28 cellular contexts compared by ENCODE assay signal in genomic region chr2:70959271-70959761, GRCh38. TPM values are rescaled to one million over a fixed set of nuclear protein-coding genes. Genes with fewer than 3 reads are reported as not detected.
A peak's percentile ranks its signal among the peaks of the same experiment; 100 is the strongest.
DNase-seq lines count a peak whose midpoint lies in the region; ATAC-seq and TF ChIP-seq lines count a peak whose summit lies in the region.
"Had no signal": no experiment of that assay in that cellular context is flagged by ENCODE, and none has a peak within 500 bp of the region (broad histone marks: within the 10 kb centered on the region; RNA-seq: fewer than 3 reads in every experiment).

No MANE protein-coding gene starts in this region.

- H3K9me3 Mint-ChIP-seq in activated naive CD4-positive, alpha-beta T cell treated with anti-CD3 and anti-CD28 coated beads, Interleukin-2, amount 50 U/mL, for 72 hours, result no peaks in the 10 kb centered on the region
- no peaks in the 10 kb centered on the region for H3K9me3 Mint-ChIP-seq in activated CD8-positive, alpha-beta T cell treated with anti-CD3 and anti-CD28 coated beads, Interleukin-2, amount 10 ng/mL, durations not matched to agents 7 days and 5 days (ENCODE audit: insufficient read depth)
- H3K9me3 Mint-ChIP-seq: activated naive CD4-positive, alpha-beta T cell treated with anti-CD3 and anti-CD28 coated beads, Interleukin-2, amount 10 ng/mL, durations not matched to agents 7 days and 5 days; CD4-positive, alpha-beta memory T cell; natural killer cell; T-helper 1 cell treated with Interleukin-12 subunit alpha and Interleukin-12 subunit beta and Interleukin-4 antibody, amounts not matched to agents 30 μg/mL and 1 μg/mL, for 36 hours had no signal

- WGBS in lung, 2 donors, result 94% methylated on average over 9 of the region's 9 CpGs
- WGBS in psoas muscle, 3 donors, result 92 to 95% (median 94%) methylated on average over 9 of the region's 9 CpGs

- peak overlapping the region in 1 of 2 donors; percentile 15 for H3K27ac Mint-ChIP-seq in activated naive CD4-positive, alpha-beta T cell treated with anti-CD3 and anti-CD28 coated beads, Interleukin-2, amount 50 U/mL, for 72 hours
- H3K27ac Mint-ChIP-seq in activated CD8-positive, alpha-beta T cell treated with anti-CD3 and anti-CD28 coated beads, Interleukin-2, amount 10 ng/mL, durations not matched to agents 7 days and 5 days, result no peak overlapping the region
- H3K27ac Mint-ChIP-seq: activated naive CD4-positive, alpha-beta T cell treated with anti-CD3 and anti-CD28 coated beads, Interleukin-2, amount 10 ng/mL, durations not matched to agents 7 days and 5 days; CD4-positive, alpha-beta memory T cell; T-helper 1 cell treated with Interleukin-12 subunit alpha and Interleukin-12 subunit beta and Interleukin-4 antibody, amounts not matched to agents 30 μg/mL and 1 μg/mL, for 36 hours had no signal

- peaks cover 24% of the 10 kb centered on the region for H3K4me1 Mint-ChIP-seq in activated CD8-positive, alpha-beta T cell treated with anti-CD3 and anti-CD28 coated beads, Interleukin-2, amount 10 ng/mL, durations not matched to agents 7 days and 5 days (ENCODE audit: low read depth)

- CTCF ChIA-PET in activated CD8-positive, alpha-beta T cell treated with anti-CD3 and anti-CD28 coated beads, Interleukin-2, amount 10 ng/mL, durations not matched to agents 7 days and 5 days (lab: Charles Lee), result interaction anchor here (1.0 to 1.4 kb wide), 2 partner anchors 11 to 13 kb away, joined by 4 to 5 read pairs; no protein-coding TSS in a partner anchor

- H3K4me1 ChIP-seq in lung (ENCODE audit: control insufficient read depth in 2 of 2, insufficient read depth in 2 of 2, low read length in 2 of 2) (peaks cover 0 to 3% of the 10 kb centered on the region in 2 donors), upper lobe of right lung (no peaks in the 10 kb centered on the region), mucosa of descending colon (ENCODE audit: low read depth) (no peaks in the 10 kb centered on the region), psoas muscle (no peaks in the 10 kb centered on the region)
- H3K4me1 ChIP-seq: pancreas, right lobe of liver, tibial nerve had no signal

- H3K36me3 Mint-ChIP-seq in activated naive CD4-positive, alpha-beta T cell treated with anti-CD3 and anti-CD28 coated beads, Interleukin-2, amount 50 U/mL, for 72 hours, result no peaks in the 10 kb centered on the region
- H3K36me3 Mint-ChIP-seq in activated CD8-positive, alpha-beta T cell treated with anti-CD3 and anti-CD28 coated beads, Interleukin-2, amount 10 ng/mL, durations not matched to agents 7 days and 5 days (ENCODE audit: low read depth), result no peaks in the 10 kb centered on the region
- H3K36me3 Mint-ChIP-seq: activated naive CD4-positive, alpha-beta T cell treated with anti-CD3 and anti-CD28 coated beads, Interleukin-2, amount 10 ng/mL, durations not matched to agents 7 days and 5 days; CD4-positive, alpha-beta memory T cell; natural killer cell had no signal

- peak; percentile 2 to 50 for DNase-seq in activated naive CD4-positive, alpha-beta T cell treated with anti-CD3 and anti-CD28 coated beads, Interleukin-2, amount 50 U/mL, for 72 hours (ENCODE audit: low spot score in 2 of 2)
- no peak for DNase-seq in activated naive CD4-positive, alpha-beta T cell treated with anti-CD3 and anti-CD28 coated beads, Interleukin-2, amount 50 U/mL, for 16 hours
- DNase-seq in activated CD8-positive, alpha-beta T cell treated with anti-CD3 and anti-CD28 coated beads, Interleukin-2, amount 10 ng/mL, durations not matched to agents 7 days and 5 days, result peak; percentile 19
- DNase-seq in lung (ENCODE audit: low spot score) (peak; percentile 10), upper lobe of right lung (peak; percentile 46), NCI-H748 (lab: John Stamatoyannopoulos, UW; ENCODE audit: unreplicated experiment) (no peak), mucosa of descending colon (no peak), psoas muscle (no peak)
- DNase-seq: activated naive CD4-positive, alpha-beta T cell treated with anti-CD3 and anti-CD28 coated beads, Interleukin-2, amount 10 ng/mL, durations not matched to agents 7 days and 5 days; CD4-positive, alpha-beta memory T cell; DMS153; GDM1; IMR-90; mesendoderm; NCI-H1436; NCI-H82; PC-9; SIG-M5 had no signal

- H3K9me3 ChIP-seq in lung (ENCODE audit: control insufficient read depth in 2 of 2, insufficient read depth in 1 of 2, low read length in 1 of 2) (no peaks in the 10 kb centered on the region), upper lobe of right lung (no peaks in the 10 kb centered on the region), mucosa of descending colon (no peaks in the 10 kb centered on the region), psoas muscle (no peaks in the 10 kb centered on the region)
- H3K9me3 ChIP-seq: pancreas, right lobe of liver, tibial nerve had no signal

- ATAC-seq in activated naive CD4-positive, alpha-beta T cell treated with anti-CD3 and anti-CD28 coated beads, Interleukin-2, amount 50 U/mL, for 72 hours, result peak in 1 of 2 donors; percentile 43
- ATAC-seq in activated CD8-positive, alpha-beta T cell treated with anti-CD3 and anti-CD28 coated beads, Interleukin-2, amount 10 ng/mL, durations not matched to agents 7 days and 5 days, result no peak
- ATAC-seq in lung (ENCODE audit: insufficient read depth, low FRiP score), result no peak
- no peak for ATAC-seq in upper lobe of right lung
- no peak for ATAC-seq in mucosa of descending colon
- no peak for ATAC-seq in psoas muscle
- ATAC-seq: pancreas, right lobe of liver had no signal

- intact Hi-C loops in upper lobe of right lung (cut with DNase I) (no loop called here), mucosa of descending colon (cut with DNase I, micrococcal nuclease) (no loop called here), psoas muscle (cut with DNase I) (no loop called here)

- peaks cover 32% of the 10 kb centered on the region for H3K27me3 Mint-ChIP-seq in activated CD8-positive, alpha-beta T cell treated with anti-CD3 and anti-CD28 coated beads, Interleukin-2, amount 10 ng/mL, durations not matched to agents 7 days and 5 days (ENCODE audit: low read depth)

- no peak overlapping the region for H3K4me3 ChIP-seq in lung
- H3K4me3 ChIP-seq in upper lobe of right lung, result no peak overlapping the region
- H3K4me3 ChIP-seq in mucosa of descending colon, result no peak overlapping the region
- no peak overlapping the region for H3K4me3 ChIP-seq in psoas muscle
- H3K4me3 ChIP-seq: pancreas, PC-9, right lobe of liver, tibial nerve had no signal

- H3K27me3 ChIP-seq in lung (ENCODE audit: control insufficient read depth, insufficient read depth), result no peaks in the 10 kb centered on the region
- peaks cover 21% of the 10 kb centered on the region for H3K27me3 ChIP-seq in upper lobe of right lung
- peaks cover 0 to 22% (median 0%) of the 10 kb centered on the region in 3 donors for H3K27me3 ChIP-seq in psoas muscle (ENCODE audit: insufficient read depth in 3 of 3, low read length in 2 of 3)
- H3K27me3 ChIP-seq: pancreas had no signal

- TF ChIP-seq CTCF in lung (IDR thresholded peaks at IDR 0.05; ENCODE audit: control extremely low read depth, extremely low read depth) (no peak), upper lobe of right lung (IDR thresholded peaks at IDR 0.05) (no peak), mucosa of descending colon (IDR thresholded peaks at IDR 0.05) (no peak), psoas muscle (IDR thresholded peaks at IDR 0.05) (no peak)

- no peaks in the 10 kb centered on the region for H3K36me3 ChIP-seq in lung (ENCODE audit: control insufficient read depth in 2 of 2, insufficient read depth in 2 of 2, low read length in 2 of 2)
- H3K36me3 ChIP-seq in upper lobe of right lung, result no peaks in the 10 kb centered on the region
- no peaks in the 10 kb centered on the region for H3K36me3 ChIP-seq in mucosa of descending colon (ENCODE audit: low read depth)
- H3K36me3 ChIP-seq in psoas muscle (ENCODE audit: insufficient read depth in 1 of 2, low read depth in 1 of 2), result no peaks in the 10 kb centered on the region
- H3K36me3 ChIP-seq: pancreas, right lobe of liver, tibial nerve had no signal

- H3K27ac ChIP-seq in lung (ENCODE audit: low read depth in 1 of 2, low read length in 1 of 2), result no peak overlapping the region
- no peak overlapping the region for H3K27ac ChIP-seq in upper lobe of right lung
- no peak overlapping the region for H3K27ac ChIP-seq in psoas muscle
- H3K27ac ChIP-seq: HL-60, pancreas, PC-9, right lobe of liver, tibial nerve, VCaP had no signal

- H3K4me3 Mint-ChIP-seq in activated CD8-positive, alpha-beta T cell treated with anti-CD3 and anti-CD28 coated beads, Interleukin-2, amount 10 ng/mL, durations not matched to agents 7 days and 5 days, result no peak overlapping the region
- H3K4me3 Mint-ChIP-seq: activated naive CD4-positive, alpha-beta T cell treated with anti-CD3 and anti-CD28 coated beads, Interleukin-2, amount 10 ng/mL, durations not matched to agents 7 days and 5 days; CD4-positive, alpha-beta memory T cell; natural killer cell; T-helper 1 cell treated with Interleukin-12 subunit alpha and Interleukin-12 subunit beta and Interleukin-4 antibody, amounts not matched to agents 30 μg/mL and 1 μg/mL, for 36 hours had no signal

- POLR2A ChIA-PET in activated CD8-positive, alpha-beta T cell treated with anti-CD3 and anti-CD28 coated beads, Interleukin-2, amount 10 ng/mL, durations not matched to agents 7 days and 5 days (lab: Charles Lee), result no interaction called here

RNA-seq across cellular contexts. Expression of gene ANKRD53, which starts 19.1 kb away (rescaled TPM):
- under 1 TPM in 1 of 2 donors, not detected in 1; 0.60 TPM for total RNA-seq in activated naive CD4-positive, alpha-beta T cell treated with anti-CD3 and anti-CD28 coated beads, Interleukin-2, amount 50 U/mL, for 72 hours
- not detected for total RNA-seq in activated CD8-positive, alpha-beta T cell treated with anti-CD3 and anti-CD28 coated beads, Interleukin-2, amount 10 ng/mL, durations not matched to agents 7 days and 5 days
- total RNA-seq in lung (1 to 10 TPM in 1 of 2 donors, under 1 TPM in 1; 0.82 to 2.5 TPM), upper lobe of right lung (0.38 TPM), mucosa of descending colon (1 to 10 TPM in 1 of 3 donors, under 1 TPM in 2; 0.23 to 1.8 (median 0.75) TPM), psoas muscle (under 1 TPM; 0.15 to 0.69 (median 0.49) TPM)
- polyA plus RNA-seq in lung (under 1 TPM; 0.63 to 0.69 TPM), psoas muscle (under 1 TPM; 0.27 to 0.77 (median 0.36) TPM)
- total RNA-seq: MCF 10A, PC-9 had no signal
- polyA plus RNA-seq: CD4-positive, alpha-beta memory T cell had no signal

RNA-seq across cellular contexts. Expression of gene ATP6V1B1, which starts 23.6 kb away (rescaled TPM):
- under 1 TPM in 1 of 2 donors, not detected in 1; 0.11 TPM for total RNA-seq in activated naive CD4-positive, alpha-beta T cell treated with anti-CD3 and anti-CD28 coated beads, Interleukin-2, amount 50 U/mL, for 72 hours
- not detected for total RNA-seq in activated CD8-positive, alpha-beta T cell treated with anti-CD3 and anti-CD28 coated beads, Interleukin-2, amount 10 ng/mL, durations not matched to agents 7 days and 5 days
- total RNA-seq in lung, result 1 to 10 TPM; 1.4 to 5.9 TPM
- polyA plus RNA-seq in lung, result 1 to 10 TPM in 1 of 2 donors, under 1 TPM in 1; 0.33 to 2.2 TPM
- total RNA-seq in upper lobe of right lung, result 2.1 TPM
- total RNA-seq in mucosa of descending colon, result not detected
- total RNA-seq in psoas muscle, result under 1 TPM in 2 of 4 donors, not detected in 2; 0.22 to 0.53 TPM
- polyA plus RNA-seq in psoas muscle, result under 1 TPM; 0.10 to 0.70 (median 0.38) TPM
- total RNA-seq: astrocyte; CD4-positive, alpha-beta memory T cell; cerebellum; IMR-90; MCF 10A; natural killer cell had no signal
- polyA plus RNA-seq: CD4-positive, alpha-beta memory T cell had no signal

RNA-seq across cellular contexts. Expression of gene TEX261, which starts 35.4 kb away (rescaled TPM):
- total RNA-seq in activated naive CD4-positive, alpha-beta T cell treated with anti-CD3 and anti-CD28 coated beads, Interleukin-2, amount 50 U/mL, for 72 hours, result 10 to 100 TPM; 12.1 to 53.6 TPM
- total RNA-seq in activated CD8-positive, alpha-beta T cell treated with anti-CD3 and anti-CD28 coated beads, Interleukin-2, amount 10 ng/mL, durations not matched to agents 7 days and 5 days, result 10 to 100 TPM; 55.9 to 59.4 TPM
- total RNA-seq in lung (10 to 100 TPM; 23.0 to 55.8 TPM), upper lobe of right lung (63.1 TPM), mucosa of descending colon (10 to 100 TPM; 51.0 to 63.0 (median 51.4) TPM), psoas muscle (10 to 100 TPM; 46.7 to 70.7 (median 54.7) TPM)
- polyA plus RNA-seq in lung (10 to 100 TPM; 31.8 to 36.9 TPM), psoas muscle (10 to 100 TPM; 31.9 to 70.5 (median 34.2) TPM)

RNA-seq across cellular contexts. Expression of gene VAX2, which starts 58.9 kb away (rescaled TPM):
- total RNA-seq in activated naive CD4-positive, alpha-beta T cell treated with anti-CD3 and anti-CD28 coated beads, Interleukin-2, amount 50 U/mL, for 72 hours, result under 1 TPM in 1 of 2 donors, not detected in 1; 0.21 TPM
- not detected for total RNA-seq in activated CD8-positive, alpha-beta T cell treated with anti-CD3 and anti-CD28 coated beads, Interleukin-2, amount 10 ng/mL, durations not matched to agents 7 days and 5 days
- total RNA-seq in lung, result 1 to 10 TPM in 1 of 2 donors, under 1 TPM in 1; 0.97 to 1.4 TPM
- polyA plus RNA-seq in lung, result 1 to 10 TPM in 1 of 2 donors, under 1 TPM in 1; 0.32 to 1.4 TPM
- 0.93 TPM for total RNA-seq in upper lobe of right lung
- total RNA-seq in mucosa of descending colon, result under 1 TPM in 1 of 3 donors, not detected in 2; 0.47 TPM
- 1 to 10 TPM in 2 of 4 donors, under 1 TPM in 2; 0.66 to 1.2 (median 0.96) TPM for total RNA-seq in psoas muscle
- under 1 TPM; 0.30 to 0.97 (median 0.48) TPM for polyA plus RNA-seq in psoas muscle
- total RNA-seq: CD4-positive, alpha-beta memory T cell; MCF 10A; natural killer cell; PC-9; right lobe of liver had no signal
- polyA plus RNA-seq: CD4-positive, alpha-beta memory T cell had no signal

Comparison
In these comparisons a context has a peak if more than half of its experiments do, and no peak if none do; other contexts are left out.
1. DNase-seq: peak in activated naive CD4-positive, alpha-beta T cell treated with anti-CD3 and anti-CD28 coated beads, Interleukin-2, amount 50 U/mL, for 72 hours (2 of 2), activated CD8-positive, alpha-beta T cell treated with anti-CD3 and anti-CD28 coated beads, Interleukin-2, amount 10 ng/mL, durations not matched to agents 7 days and 5 days (single experiment), lung (single experiment) and upper lobe of right lung (single experiment); none in activated naive CD4-positive, alpha-beta T cell treated with anti-CD3 and anti-CD28 coated beads, Interleukin-2, amount 50 U/mL, for 16 hours (single experiment), NCI-H748 (single experiment), mucosa of descending colon (0 of 3) and psoas muscle (0 of 2).